Comparison of ENCODE assay signal across 8 cellular contexts in genomic region chr17:28842282-28843012, GRCh38.
DNase-seq lines count a peak whose midpoint lies in the region; ATAC-seq lines count a peak whose summit lies in the region.

Gene FAM222B (minus strand): TSS chr17:28842790. CDS start chr17:28766667, 76,123 bp downstream.

- DNase-seq in 8988T: peak; percentile 99
- DNase-seq in NCI-H345 (lab: John Stamatoyannopoulos, UW): peak; percentile 90
- DNase-seq in activated CD4-positive, CD25-positive, alpha-beta regulatory T cell treated with anti-CD3 and anti-CD28 coated beads, Interleukin-2, amount 50 U/mL, for 16 hours (ENCODE audit: low read depth, low spot score): peak; percentile 75
- peak; percentile 85 for DNase-seq in central memory CD4-positive, alpha-beta T cell
- peak; percentile 70 for DNase-seq in iris pigment epithelial cell (ENCODE audit: low read depth)
- peak; percentile 69 to 80 for DNase-seq in stimulated activated CD4-positive, alpha-beta T cell treated with anti-CD3 and anti-CD28 coated beads, Interleukin-12 subunit alpha, Interleukin-12 subunit beta, amount 100 ng/mL, for 24 hours (ENCODE audit: low read depth in 2 of 2)

- ATAC-seq in GM18861 (IDR thresholded peaks at IDR 0.05; ENCODE audit: unreplicated experiment) (peak; percentile 84), HG03108 (IDR thresholded peaks at IDR 0.05; ENCODE audit: unreplicated experiment) (peak; percentile 77)

Comparison
In these comparisons a context has a peak if more than half of its experiments do, and no peak if none do; other contexts are left out.
1. Peak in every context shown above with its lines: DNase-seq and ATAC-seq.